ENCODE assay signal across 1 cellular context in genomic region chr17:58120195-58120822, GRCh38.
TF ChIP-seq lines count a peak whose summit lies in the region.

No MANE protein-coding gene starts in this region.

TF ChIP-seq in HepG2, 621 proteins besides CTCF, POLR2A, EP300 and RAD21 (continued from another document and continues in another):
- no peak for TF ChIP-seq CENPBD1 (CRISPR knock-in tag; IDR thresholded peaks at IDR 0.05; ENCODE audit: borderline replicate concordance, low read depth)
- TF ChIP-seq TP53 (CRISPR knock-in tag; conservative IDR thresholded peaks at IDR 0.05) = no peak
- TF ChIP-seq KDM1A (CRISPR knock-in tag; IDR thresholded peaks at IDR 0.05) = no peak
- no peak for TF ChIP-seq KDM5A (IDR thresholded peaks at IDR 0.05; ENCODE audit: borderline replicate concordance, low read length)
- TF ChIP-seq TCF7L2 (IDR thresholded peaks at IDR 0.05; ENCODE audit: low read depth, low read length) = no peak
- no peak for TF ChIP-seq PCBP2 (optimal IDR thresholded peaks at IDR 0.05; ENCODE audit: low read depth, low read length, poor library complexity, severe bottlenecking)
- TF ChIP-seq ZNF256 (CRISPR knock-in tag; conservative IDR thresholded peaks at IDR 0.05) = peak; percentile 81; the same call in 1 of the 2 replicates
- TF ChIP-seq FIP1L1 (IDR thresholded peaks at IDR 0.05; ENCODE audit: borderline replicate concordance, insufficient read depth, low read depth, low read length) = no peak
- TF ChIP-seq PRDM4 (CRISPR knock-in tag; IDR thresholded peaks at IDR 0.05; ENCODE audit: borderline replicate concordance) = no peak
- peak; percentile 76; the same call in 1 of the 2 replicates for TF ChIP-seq SSRP1 (CRISPR knock-in tag; IDR thresholded peaks at IDR 0.05)
- no peak for TF ChIP-seq ZNF879 (CRISPR knock-in tag; IDR thresholded peaks at IDR 0.05)
- TF ChIP-seq ZNF570 (CRISPR knock-in tag; IDR thresholded peaks at IDR 0.05; ENCODE audit: borderline replicate concordance) = no peak
- no peak for TF ChIP-seq ZNF7 (CRISPR knock-in tag; IDR thresholded peaks at IDR 0.05)
- TF ChIP-seq CC2D1A (CRISPR knock-in tag; IDR thresholded peaks at IDR 0.05) = no peak
- no peak for TF ChIP-seq HNRNPUL1 (IDR thresholded peaks at IDR 0.05; ENCODE audit: low read depth, low read length)
- TF ChIP-seq NFKBIZ (CRISPR knock-in tag; IDR thresholded peaks at IDR 0.05) = peak; percentile 67; the same call in 1 of the 2 replicates
- TF ChIP-seq BRD4 (CRISPR knock-in tag; IDR thresholded peaks at IDR 0.05) = no peak
- no peak for TF ChIP-seq AFF4 (CRISPR knock-in tag; IDR thresholded peaks at IDR 0.05)
- no peak for TF ChIP-seq RBM22 (optimal IDR thresholded peaks at IDR 0.05; ENCODE audit: low read length)
- no peak for TF ChIP-seq ZNF597 (CRISPR knock-in tag; IDR thresholded peaks at IDR 0.05)
- no peak for TF ChIP-seq JUNB (CRISPR knock-in tag; IDR thresholded peaks at IDR 0.05; ENCODE audit: borderline replicate concordance)
- no peak for TF ChIP-seq NR2F6 (IDR thresholded peaks at IDR 0.05)
- peak; percentile 47; the same call in 1 of the 2 replicates for TF ChIP-seq NR2F6 (CRISPR knock-in tag; IDR thresholded peaks at IDR 0.05)
- TF ChIP-seq ZNF746 (CRISPR knock-in tag; IDR thresholded peaks at IDR 0.05) = no peak
- no peak for TF ChIP-seq NAIF1 (CRISPR knock-in tag; IDR thresholded peaks at IDR 0.05; ENCODE audit: borderline replicate concordance)
- TF ChIP-seq PAX8 (CRISPR knock-in tag; IDR thresholded peaks at IDR 0.05; ENCODE audit: borderline replicate concordance) = no peak
- TF ChIP-seq KDM3A (CRISPR knock-in tag; IDR thresholded peaks at IDR 0.05; ENCODE audit: low read depth) = no peak; the same call in 1 of the 2 replicates
- no peak for TF ChIP-seq HDAC6 (IDR thresholded peaks at IDR 0.05; ENCODE audit: low read depth, low read length)
- no peak for TF ChIP-seq TOPORS (CRISPR knock-in tag; IDR thresholded peaks at IDR 0.05)
- no peak for TF ChIP-seq PTBP1 (IDR thresholded peaks at IDR 0.05; ENCODE audit: low read depth, low read length, poor library complexity, severe bottlenecking)
- TF ChIP-seq ZBTB26 (CRISPR knock-in tag; IDR thresholded peaks at IDR 0.05; ENCODE audit: borderline replicate concordance) = peak; percentile 83
- TF ChIP-seq DNMT3B (CRISPR knock-in tag; conservative IDR thresholded peaks at IDR 0.05) = peak; percentile 98; the same call in 1 of the 2 replicates
- TF ChIP-seq SMAD3 (CRISPR knock-in tag; IDR thresholded peaks at IDR 0.05) = peak; percentile 95
- no peak for TF ChIP-seq ZNF282 (IDR thresholded peaks at IDR 0.05; ENCODE audit: partially characterized antibody)
- TF ChIP-seq PAWR (CRISPR knock-in tag; IDR thresholded peaks at IDR 0.05; ENCODE audit: borderline replicate concordance) = no peak
- TF ChIP-seq MXD1 (CRISPR knock-in tag; IDR thresholded peaks at IDR 0.05) = no peak
- TF ChIP-seq ZNF292 (CRISPR knock-in tag; IDR thresholded peaks at IDR 0.05; ENCODE audit: borderline replicate concordance, low read depth) = no peak
- TF ChIP-seq ZNF558 (CRISPR knock-in tag; IDR thresholded peaks at IDR 0.05; ENCODE audit: borderline replicate concordance) = 0 out of 2 replicates have a peak, but pooled peaks have one; percentile 22
- no peak; the same call in 1 of the 2 replicates for TF ChIP-seq ZNF367 (CRISPR knock-in tag; IDR thresholded peaks at IDR 0.05; ENCODE audit: borderline replicate concordance)
- TF ChIP-seq CERS6 (CRISPR knock-in tag; IDR thresholded peaks at IDR 0.05) = no peak
- no peak for TF ChIP-seq SOX13 (IDR thresholded peaks at IDR 0.05)
- peak in 1 of 2 experiments; percentile 48; a peak in 2 of 4 replicates for TF ChIP-seq SOX13 (CRISPR knock-in tag; conservative IDR thresholded peaks at IDR 0.05 in 1 of 2, IDR thresholded peaks at IDR 0.05 in 1 of 2)
- 0 out of 2 replicates have a peak, but pooled peaks have one; percentile 62 for TF ChIP-seq GPN1 (CRISPR knock-in tag; IDR thresholded peaks at IDR 0.05; ENCODE audit: borderline replicate concordance)
- no peak for TF ChIP-seq SNAPC4 (CRISPR knock-in tag; IDR thresholded peaks at IDR 0.05)
- 0 out of 2 replicates have a peak, but pooled peaks have one; percentile 47 for TF ChIP-seq ZNF230 (CRISPR knock-in tag; IDR thresholded peaks at IDR 0.05)
- TF ChIP-seq ZBTB4 (CRISPR knock-in tag; IDR thresholded peaks at IDR 0.05; ENCODE audit: borderline replicate concordance) = no peak
